ENCODE assay signal across 8 cellular contexts in genomic region chr5:154753792-154754191, GRCh38. TPM values are rescaled to one million over a fixed set of nuclear protein-coding genes. Genes with fewer than 3 reads are reported as not detected.
DNase-seq lines count a peak whose midpoint lies in the region; ATAC-seq and TF ChIP-seq lines count a peak whose summit lies in the region.

No MANE protein-coding gene starts in this region.

- TF ChIP-seq CTCF in fibroblast of pulmonary artery (IDR thresholded peaks at IDR 0.05; ENCODE audit: low read length, missing control alignments): no peak

- CTCF ChIA-PET in T-cell (lab: Charles Lee): no interaction called here

- intact Hi-C loops in activated CD4-positive, alpha-beta T cell treated with anti-CD3 and anti-CD28 coated beads, Interleukin-2, amount 10 ng/mL, durations not matched to agents 24 days and 14 days (cut with micrococcal nuclease): loop anchor here (1.0 to 2.0 kb wide), 4 partner anchors 59 to 307 kb away; partner anchors contain the start of gene MRPL22

- H3K4me3 Mint-ChIP-seq in activated CD4-positive, alpha-beta T cell treated with anti-CD3 and anti-CD28 coated beads, Interleukin-2, amount 10 ng/mL, durations not matched to agents 24 days and 14 days: peak overlapping the region; percentile 92
- peak overlapping the region; percentile 74 to 87 (median 83) for H3K4me3 Mint-ChIP-seq in T-cell

- H3K4me1 Mint-ChIP-seq in activated CD4-positive, alpha-beta T cell treated with anti-CD3 and anti-CD28 coated beads, Interleukin-2, amount 10 ng/mL, durations not matched to agents 24 days and 14 days: peaks cover 28% of the 10 kb centered on the region
- peaks cover 25 to 39% (median 33%) of the 10 kb centered on the region in 3 donors for H3K4me1 Mint-ChIP-seq in T-cell

- no peaks in the 10 kb centered on the region for H3K9me3 Mint-ChIP-seq in activated CD4-positive, alpha-beta T cell treated with anti-CD3 and anti-CD28 coated beads, Interleukin-2, amount 10 ng/mL, durations not matched to agents 24 days and 14 days
- no peaks in the 10 kb centered on the region for H3K9me3 Mint-ChIP-seq in T-cell

- H3K27ac Mint-ChIP-seq in activated CD4-positive, alpha-beta T cell treated with anti-CD3 and anti-CD28 coated beads, Interleukin-2, amount 10 ng/mL, durations not matched to agents 24 days and 14 days: peak overlapping the region; percentile 99
- peak overlapping the region; percentile 90 to 96 for H3K27ac Mint-ChIP-seq in T-cell

- POLR2A ChIA-PET in T-cell (lab: Charles Lee): interaction anchor here in 1 of 2 donors (0.6 to 0.8 kb wide), 2 partner anchors 45 to 103 kb away, joined by 3 read pairs; no protein-coding TSS in a partner anchor

- peak overlapping the region; percentile 55 for H3K4me3 ChIP-seq in fibroblast of pulmonary artery (replicated peaks; ENCODE audit: low read depth, low read length)

- no peak for DNase-seq in activated CD4-positive, alpha-beta T cell treated with anti-CD3 and anti-CD28 coated beads, Interleukin-2, amount 10 ng/mL, durations not matched to agents 24 days and 14 days
- no peak for DNase-seq in activated CD4-positive, alpha-beta T cell treated with anti-CD3 and anti-CD28 coated beads, Interleukin-2, amount 50 U/mL, for 1 hour
- no peak for DNase-seq in T-cell
- peak; percentile 94 for DNase-seq in fibroblast of pulmonary artery (ENCODE audit: low read depth)
- peak; percentile 22 for DNase-seq in occipital lobe (lab: John Stamatoyannopoulos, UW)
- DNase-seq in stimulated activated CD8-positive, alpha-beta memory T cell treated with anti-CD3 and anti-CD28 coated beads, Interleukin-4, amount 100 ng/mL, for 48 hours: no peak
- no peak for DNase-seq in NCI-H146 treated with DMSO at 0.1 percent for 48 hours (lab: John Stamatoyannopoulos, UW; ENCODE audit: unreplicated experiment)

- no peaks in the 10 kb centered on the region for H3K27me3 Mint-ChIP-seq in activated CD4-positive, alpha-beta T cell treated with anti-CD3 and anti-CD28 coated beads, Interleukin-2, amount 10 ng/mL, durations not matched to agents 24 days and 14 days
- no peaks in the 10 kb centered on the region for H3K27me3 Mint-ChIP-seq in T-cell

- ATAC-seq in T-cell (replicated peaks in 1 of 4): no peak
- no peak for ATAC-seq in GM19463 (IDR thresholded peaks at IDR 0.05; ENCODE audit: unreplicated experiment)

- peaks cover 12% of the 10 kb centered on the region for H3K36me3 Mint-ChIP-seq in activated CD4-positive, alpha-beta T cell treated with anti-CD3 and anti-CD28 coated beads, Interleukin-2, amount 10 ng/mL, durations not matched to agents 24 days and 14 days (ENCODE audit: low read depth)
- no peaks in the 10 kb centered on the region for H3K36me3 Mint-ChIP-seq in T-cell

RNA-seq across cellular contexts. Expression of gene LARP1, which starts 1.4 kb away (rescaled TPM):
- total RNA-seq in activated CD4-positive, alpha-beta T cell treated with anti-CD3 and anti-CD28 coated beads, Interleukin-2, amount 10 ng/mL, durations not matched to agents 24 days and 14 days: 331 and 348 TPM in 2 replicates
- total RNA-seq in T-cell: 100 to 1,000 TPM; 137 to 201 (median 182) TPM
- 37.4 TPM for total RNA-seq in occipital lobe

Comparison
In these comparisons a context has a peak if more than half of its experiments do, and no peak if none do; other contexts are left out.
1. DNase-seq: peak in fibroblast of pulmonary artery (single experiment) and occipital lobe (single experiment); none in activated CD4-positive, alpha-beta T cell treated with anti-CD3 and anti-CD28 coated beads, Interleukin-2, amount 10 ng/mL, durations not matched to agents 24 days and 14 days (single experiment), activated CD4-positive, alpha-beta T cell treated with anti-CD3 and anti-CD28 coated beads, Interleukin-2, amount 50 U/mL, for 1 hour (single experiment), T-cell (0 of 34), stimulated activated CD8-positive, alpha-beta memory T cell treated with anti-CD3 and anti-CD28 coated beads, Interleukin-4, amount 100 ng/mL, for 48 hours (single experiment) and NCI-H146 treated with DMSO at 0.1 percent for 48 hours (single experiment).